23 cellular contexts compared by ENCODE assay signal in genomic region chr7:156005202-156005821, GRCh38.
DNase-seq lines count a peak whose midpoint lies in the region; ATAC-seq and TF ChIP-seq lines count a peak whose summit lies in the region.
"Had no signal": no experiment of that assay in that cellular context is flagged by ENCODE, and none has a peak within 500 bp of the region (broad histone marks: within the 10 kb centered on the region; RNA-seq: fewer than 3 reads in every experiment).

No MANE protein-coding gene starts in this region.

- H3K36me3 Mint-ChIP-seq in nephron progenitor cell (ENCODE audit: low read depth) = no peaks in the 10 kb centered on the region
- H3K36me3 Mint-ChIP-seq in effector memory CD8-positive, alpha-beta T cell (ENCODE audit: insufficient read depth) = no peaks in the 10 kb centered on the region
- H3K36me3 Mint-ChIP-seq: CD8-positive, alpha-beta T cell had no signal

- intact Hi-C loops in upper lobe of right lung (cut with DNase I) = no loop called here

- ATAC-seq in upper lobe of right lung (no peak), GM18511 (IDR thresholded peaks at IDR 0.05; ENCODE audit: unreplicated experiment) (no peak)
- no peak for ATAC-seq in effector memory CD8-positive, alpha-beta T cell (replicated peaks)
- ATAC-seq: CD8-positive, alpha-beta T cell had no signal

- H3K27ac Mint-ChIP-seq in nephron progenitor cell = peak overlapping the region; percentile 45
- H3K27ac Mint-ChIP-seq in effector memory CD8-positive, alpha-beta T cell = no peak overlapping the region
- H3K27ac Mint-ChIP-seq: B cell; CD8-positive, alpha-beta T cell; IgD-negative memory B cell had no signal

- H3K4me1 Mint-ChIP-seq in nephron progenitor cell = peaks cover 5% of the 10 kb centered on the region
- no peaks in the 10 kb centered on the region for H3K4me1 Mint-ChIP-seq in effector memory CD8-positive, alpha-beta T cell (ENCODE audit: low read depth in 2 of 2)
- H3K4me1 Mint-ChIP-seq: B cell, IgD-negative memory B cell had no signal

- no peak overlapping the region for H3K27ac ChIP-seq in Peyer's patch
- H3K27ac ChIP-seq in upper lobe of right lung = no peak overlapping the region
- H3K27ac ChIP-seq: C4-2B, HL-60, KMS-11, RWPE1 had no signal

- peak in 2 of 3 donors; percentile 31 to 34 for DNase-seq in Peyer's patch
- DNase-seq in islet precursor cell = peak; percentile 44
- DNase-seq in nephron progenitor cell = no peak
- peak; percentile 56 for DNase-seq in upper lobe of right lung
- DNase-seq in A172 (ENCODE audit: low spot score) = no peak
- no peak for DNase-seq in effector memory CD8-positive, alpha-beta T cell
- DNase-seq: Caco-2, DMS79 treated with DMSO at 0.1 percent for 48 hours, GF-D8, NCI-H1048, NCI-H1417, NCI-H1694, NCI-H2029 treated with DMSO at 0.1 percent for 48 hours, NCI-H526 treated with DMSO at 0.1 percent for 48 hours, SHP77 treated with DMSO at 0.1 percent for 48 hours had no signal

- TF ChIP-seq CTCF in Peyer's patch (IDR thresholded peaks at IDR 0.05) (no peak), nephron progenitor cell (IDR thresholded peaks at IDR 0.05) (no peak), upper lobe of right lung (IDR thresholded peaks at IDR 0.05) (no peak)

- H3K9me3 Mint-ChIP-seq in nephron progenitor cell = peaks cover 14% of the 10 kb centered on the region
- H3K9me3 Mint-ChIP-seq in effector memory CD8-positive, alpha-beta T cell = peaks cover 0 to 9% of the 10 kb centered on the region in 2 donors

- no peak overlapping the region for H3K4me3 Mint-ChIP-seq in nephron progenitor cell
- no peak overlapping the region for H3K4me3 Mint-ChIP-seq in effector memory CD8-positive, alpha-beta T cell
- H3K4me3 Mint-ChIP-seq: B cell; CD8-positive, alpha-beta T cell; IgD-negative memory B cell had no signal

- peaks cover 13% of the 10 kb centered on the region for H3K27me3 Mint-ChIP-seq in nephron progenitor cell (ENCODE audit: low read depth, poor library complexity)
- H3K27me3 Mint-ChIP-seq in effector memory CD8-positive, alpha-beta T cell = peaks cover 0 to 24% of the 10 kb centered on the region in 2 donors
- H3K27me3 Mint-ChIP-seq: B cell, IgD-negative memory B cell had no signal

- H3K27me3 ChIP-seq in Peyer's patch (no peaks in the 10 kb centered on the region), upper lobe of right lung (no peaks in the 10 kb centered on the region)

- no peak for TF ChIP-seq POLR2A in Peyer's patch (IDR thresholded peaks at IDR 0.05)

- no peaks in the 10 kb centered on the region for H3K9me3 ChIP-seq in Peyer's patch
- peaks cover 8% of the 10 kb centered on the region for H3K9me3 ChIP-seq in upper lobe of right lung
- H3K9me3 ChIP-seq: Caco-2 had no signal

- H3K36me3 ChIP-seq in Peyer's patch (no peaks in the 10 kb centered on the region), upper lobe of right lung (no peaks in the 10 kb centered on the region)

- no peaks in the 10 kb centered on the region for H3K4me1 ChIP-seq in Peyer's patch
- no peaks in the 10 kb centered on the region for H3K4me1 ChIP-seq in upper lobe of right lung
- H3K4me1 ChIP-seq: Caco-2 had no signal

- H3K4me3 ChIP-seq in Peyer's patch (no peak overlapping the region), upper lobe of right lung (no peak overlapping the region)

Comparison
In these comparisons a context has a peak if more than half of its experiments do, and no peak if none do; other contexts are left out.
1. DNase-seq: peak in Peyer's patch (2 of 3), islet precursor cell (single experiment) and upper lobe of right lung (single experiment); none in nephron progenitor cell (single experiment), A172 (single experiment) and effector memory CD8-positive, alpha-beta T cell (0 of 3).